8 cellular contexts compared by ENCODE assay signal in genomic region chr6:150143521-150144293, GRCh38. TPM values are rescaled to one million over a fixed set of nuclear protein-coding genes. Genes with fewer than 3 reads are reported as not detected.
DNase-seq lines count a peak whose midpoint lies in the region; ATAC-seq and TF ChIP-seq lines count a peak whose summit lies in the region.
"Had no signal": no experiment of that assay in that cellular context is flagged by ENCODE, and none has a peak within 500 bp of the region (broad histone marks: within the 10 kb centered on the region; RNA-seq: fewer than 3 reads in every experiment).

No MANE protein-coding gene starts in this region.

- H3F3A ChIP-seq in smooth muscle cell (ENCODE audit: low read depth), result no peaks in the 10 kb centered on the region

- TF ChIP-seq CTCF in WTC11 (IDR thresholded peaks at IDR 0.05) (no peak), smooth muscle cell (IDR thresholded peaks at IDR 0.05; ENCODE audit: borderline replicate concordance, insufficient read depth, poor library complexity, severe bottlenecking) (no peak)

- H3K36me3 ChIP-seq in iPS DF 6.9 (ENCODE audit: control insufficient read depth, insufficient read depth, low read length), result no peaks in the 10 kb centered on the region
- H3K36me3 ChIP-seq in smooth muscle cell (ENCODE audit: low read depth), result no peaks in the 10 kb centered on the region

- H3K79me2 ChIP-seq in smooth muscle cell (ENCODE audit: low read depth), result no peaks in the 10 kb centered on the region

- H3K27ac ChIP-seq in iPS DF 6.9 (ENCODE audit: low read length), result no peak overlapping the region
- no peak overlapping the region for H3K27ac ChIP-seq in smooth muscle cell (ENCODE audit: low read depth)

- POLR2A ChIA-PET in WTC11 (lab: Charles Lee), result interaction anchor here (0.6 to 1.1 kb wide), 3 partner anchors 9 to 118 kb away, joined by 3 to 4 read pairs (median 3); partner anchors contain the start of gene RAET1L

- no peaks in the 10 kb centered on the region for H3K36me3 Mint-ChIP-seq in WTC11

- H3K4me1 Mint-ChIP-seq in WTC11, result peaks cover 28% of the 10 kb centered on the region

- H3K27me3 ChIP-seq in iPS DF 6.9 (ENCODE audit: control insufficient read depth, insufficient read depth, low read length) (peaks cover 39% of the 10 kb centered on the region), smooth muscle cell (ENCODE audit: low read depth) (peaks cover 93% of the 10 kb centered on the region)

- H3K9me3 Mint-ChIP-seq in WTC11, result no peaks in the 10 kb centered on the region

- peak overlapping the region; percentile 46; the same call in 1 of the 2 replicates for H3K4me3 ChIP-seq in iPS DF 6.9 (ENCODE audit: low read length)
- peak overlapping the region; percentile 46 for H3K4me3 ChIP-seq in smooth muscle cell

- H3K27me3 Mint-ChIP-seq in WTC11 (ENCODE audit: low read depth), result peaks cover 74% of the 10 kb centered on the region

- H3K4me1 ChIP-seq in iPS DF 6.9 (ENCODE audit: control insufficient read depth, insufficient read depth, low read length) (no peaks in the 10 kb centered on the region; the same call in 1 of the 2 replicates), smooth muscle cell (ENCODE audit: low read depth) (peaks cover 12% of the 10 kb centered on the region)

- H2AFZ ChIP-seq in smooth muscle cell (ENCODE audit: low read depth), result no peak overlapping the region

- ATAC-seq in WTC11 (peak; percentile 41), GM21390 (IDR thresholded peaks at IDR 0.05; ENCODE audit: unreplicated experiment) (no peak), HG02852 (IDR thresholded peaks at IDR 0.05; ENCODE audit: unreplicated experiment) (no peak)

- H3K9me3 ChIP-seq in iPS DF 6.9 (ENCODE audit: control insufficient read depth, insufficient read depth, low read length) (no peaks in the 10 kb centered on the region), smooth muscle cell (replicated peaks; ENCODE audit: low read depth) (no peaks in the 10 kb centered on the region)

- no peaks in the 10 kb centered on the region for H4K20me1 ChIP-seq in smooth muscle cell (ENCODE audit: low read depth)

- DNase-seq in HK-2 (ENCODE audit: unreplicated experiment) (peak; percentile 32), WTC11 (ENCODE audit: low spot score) (no peak), iPS DF 6.9 (ENCODE audit: low read depth, low spot score) (no peak), smooth muscle cell (lab: John Stamatoyannopoulos, UW; ENCODE audit: unreplicated experiment) (no peak), NCI-H2081 (lab: John Stamatoyannopoulos, UW) (no peak)

- peak overlapping the region; percentile 91 for H3K4me2 ChIP-seq in smooth muscle cell

- WGBS in iPS DF 6.9 (ENCODE audit: insufficient coverage, insufficient read length), result no CpG with 5 or more reads among the region's 53 CpGs
- WGBS in smooth muscle cell (ENCODE audit: low lambda C conversion rate), result 7% methylated on average over 50 of the region's 53 CpGs

- no peak overlapping the region for H3K9ac ChIP-seq in smooth muscle cell (ENCODE audit: low read depth)

- peak overlapping the region; percentile 73 for H3K4me3 Mint-ChIP-seq in WTC11

- H3K27ac Mint-ChIP-seq in WTC11, result no peak overlapping the region

- CTCF ChIA-PET in WTC11 (lab: Charles Lee), result interaction anchor here (0.9 to 2.7 kb wide), 3 partner anchors 63 to 133 kb away, joined by 3 to 24 read pairs (median 15); no protein-coding TSS in a partner anchor

TF ChIP-seq in WTC11, 78 proteins besides CTCF, POLR2A, EP300 and RAD21 (continues in another document):
- TF ChIP-seq ATF1 (CRISPR knock-in tag; IDR thresholded peaks at IDR 0.05), result no peak
- TF ChIP-seq GRHL2 (CRISPR knock-in tag; IDR thresholded peaks at IDR 0.05; ENCODE audit: insufficient replicate concordance, severe bottlenecking), result no peak
- TF ChIP-seq NR3C1 (CRISPR knock-in tag; conservative IDR thresholded peaks at IDR 0.05; ENCODE audit: low read depth), result no peak
- TF ChIP-seq TEAD1 (CRISPR knock-in tag; IDR thresholded peaks at IDR 0.05), result no peak
- no peak for TF ChIP-seq KAT7 (CRISPR knock-in tag; IDR thresholded peaks at IDR 0.05; ENCODE audit: borderline replicate concordance)
- no peak for TF ChIP-seq AFF4 (CRISPR knock-in tag; IDR thresholded peaks at IDR 0.05; ENCODE audit: borderline replicate concordance)
- no peak for TF ChIP-seq EMX1 (CRISPR knock-in tag; IDR thresholded peaks at IDR 0.05)
- no peak for TF ChIP-seq NFATC4 (CRISPR knock-in tag; IDR thresholded peaks at IDR 0.05)
- TF ChIP-seq ZNF138 (CRISPR knock-in tag; conservative IDR thresholded peaks at IDR 0.05), result no peak
- no peak; the same call in 1 of the 2 replicates for TF ChIP-seq RELA (CRISPR knock-in tag; IDR thresholded peaks at IDR 0.05; ENCODE audit: borderline replicate concordance)
- TF ChIP-seq PRRX2 (CRISPR knock-in tag; IDR thresholded peaks at IDR 0.05), result no peak
- no peak for TF ChIP-seq ELF4 (CRISPR knock-in tag; IDR thresholded peaks at IDR 0.05; ENCODE audit: low read depth)
- TF ChIP-seq PREB (CRISPR knock-in tag; IDR thresholded peaks at IDR 0.05; ENCODE audit: borderline replicate concordance), result no peak
- no peak for TF ChIP-seq TEAD4 (CRISPR knock-in tag; IDR thresholded peaks at IDR 0.05)
- no peak for TF ChIP-seq ESRRA (CRISPR knock-in tag; IDR thresholded peaks at IDR 0.05; ENCODE audit: borderline replicate concordance)
- no peak for TF ChIP-seq ERG (CRISPR knock-in tag; IDR thresholded peaks at IDR 0.05)
- no peak for TF ChIP-seq MYBL2 (CRISPR knock-in tag; IDR thresholded peaks at IDR 0.05)

RNA-seq across cellular contexts. Expression of gene PPP1R14C, which starts 0.9 kb away (rescaled TPM):
- 0.66 to 1.1 TPM (median 0.80 TPM) in 3 replicates for total RNA-seq in WTC11 (2021)
- 7.1 and 7.9 TPM in 2 replicates for total RNA-seq in smooth muscle cell
- 2.6 and 11.1 TPM in 2 replicates for polyA plus RNA-seq in smooth muscle cell
- polyA plus RNA-seq: fibroblast of lung had no signal
